Comparison of ENCODE assay signal across 8 cellular contexts in the genomic region with DNA sequence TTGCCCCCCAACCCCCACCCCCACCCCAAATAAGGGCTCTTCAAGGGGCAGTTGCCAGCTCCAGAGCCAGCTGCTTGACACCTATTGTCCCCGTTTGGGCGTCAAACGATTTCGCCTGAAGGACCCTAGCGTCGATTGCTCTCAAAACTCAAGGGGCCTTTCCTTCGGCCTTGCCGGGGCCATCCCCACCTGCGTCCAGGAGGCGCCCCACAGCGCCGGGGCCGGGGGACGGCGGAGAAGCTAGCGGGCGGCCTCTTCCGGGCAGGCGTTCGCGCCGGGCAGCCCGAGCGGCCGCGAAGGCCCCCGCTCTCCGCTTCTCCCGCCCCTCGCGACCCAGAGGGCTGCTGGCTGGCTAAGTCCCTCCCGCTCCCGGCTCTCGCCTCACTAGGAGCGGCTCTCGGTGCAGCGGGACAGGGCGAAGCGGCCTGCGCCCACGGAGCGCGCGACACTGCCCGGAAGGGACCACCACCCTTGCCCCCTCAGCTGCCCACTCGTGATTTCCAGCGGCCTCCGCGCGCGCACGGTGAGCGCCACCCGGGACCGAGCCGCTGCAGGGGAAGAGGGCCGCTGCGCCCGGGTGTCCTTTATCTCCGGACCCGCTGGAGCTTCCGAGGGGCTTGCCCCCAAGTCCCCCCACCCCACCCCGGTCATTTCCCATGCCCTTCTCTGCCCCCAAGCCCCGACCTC. TPM values are rescaled to one million over a fixed set of nuclear protein-coding genes. Genes with fewer than 3 reads are reported as not detected.
DNase-seq lines count a peak whose midpoint lies in the region; FAIRE-seq and TF ChIP-seq lines count a peak whose summit lies in the region.

A gene with protein sequence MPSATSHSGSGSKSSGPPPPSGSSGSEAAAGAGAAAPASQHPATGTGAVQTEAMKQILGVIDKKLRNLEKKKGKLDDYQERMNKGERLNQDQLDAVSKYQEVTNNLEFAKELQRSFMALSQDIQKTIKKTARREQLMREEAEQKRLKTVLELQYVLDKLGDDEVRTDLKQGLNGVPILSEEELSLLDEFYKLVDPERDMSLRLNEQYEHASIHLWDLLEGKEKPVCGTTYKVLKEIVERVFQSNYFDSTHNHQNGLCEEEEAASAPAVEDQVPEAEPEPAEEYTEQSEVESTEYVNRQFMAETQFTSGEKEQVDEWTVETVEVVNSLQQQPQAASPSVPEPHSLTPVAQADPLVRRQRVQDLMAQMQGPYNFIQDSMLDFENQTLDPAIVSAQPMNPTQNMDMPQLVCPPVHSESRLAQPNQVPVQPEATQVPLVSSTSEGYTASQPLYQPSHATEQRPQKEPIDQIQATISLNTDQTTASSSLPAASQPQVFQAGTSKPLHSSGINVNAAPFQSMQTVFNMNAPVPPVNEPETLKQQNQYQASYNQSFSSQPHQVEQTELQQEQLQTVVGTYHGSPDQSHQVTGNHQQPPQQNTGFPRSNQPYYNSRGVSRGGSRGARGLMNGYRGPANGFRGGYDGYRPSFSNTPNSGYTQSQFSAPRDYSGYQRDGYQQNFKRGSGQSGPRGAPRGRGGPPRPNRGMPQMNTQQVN (plus strand): TSS at position 383 of the 687 bp plus-strand sequence. CDS start 690 bp downstream, outside the sequence.

- peak within 1 kb of the TSS; percentile 100 for H3K9ac ChIP-seq in neuronal stem cell (ENCODE audit: low read depth, low read length, poor library complexity)
- peak within 1 kb of the TSS; percentile 90 to 99 (median 97) for H3K9ac ChIP-seq in subcutaneous abdominal adipose tissue (ENCODE audit: low read length in 5 of 5)

- peak within 1 kb of the TSS; percentile 97 for H2BK15ac ChIP-seq in neuronal stem cell (ENCODE audit: low read length)

- peak within 1 kb of the TSS; percentile 99 for H3K23ac ChIP-seq in neuronal stem cell (ENCODE audit: low read depth, low read length, poor library complexity)

- H3K18ac ChIP-seq in neuronal stem cell (ENCODE audit: low read length): peak within 1 kb of the TSS; percentile 100

- H3K9me3 ChIP-seq in HEK293 (ENCODE audit: control insufficient read depth, insufficient read depth, low read depth, low read length) (no peaks in the 10 kb centered on the region), SJSA1 (replicated peaks) (no peaks in the 10 kb centered on the region), neuronal stem cell (replicated peaks in 1 of 2; ENCODE audit: control insufficient read depth in 2 of 2, insufficient read depth in 1 of 2, low read depth in 1 of 2, low read length in 2 of 2) (peaks cover 0 to 4% of the 10 kb centered on the region in 2 donors), subcutaneous abdominal adipose tissue (ENCODE audit: control insufficient read depth in 5 of 5, low read length in 5 of 5) (no peaks in the 10 kb centered on the region)

- FAIRE-seq in frontal cortex (lab: Jason Lieb, UNC): no peak

- H3K36me3 ChIP-seq in HEK293 (ENCODE audit: control insufficient read depth in 2 of 2, insufficient read depth in 1 of 2, low read length in 2 of 2) (peaks cover 6 to 29% of the 10 kb centered on the region in 2 experiments), SJSA1 (peaks cover 48% of the 10 kb centered on the region), neuronal stem cell (replicated peaks in 1 of 2; ENCODE audit: control insufficient read depth in 2 of 2, insufficient read depth in 2 of 2, low read length in 2 of 2) (peaks cover 0 to 39% of the 10 kb centered on the region in 2 donors), subcutaneous abdominal adipose tissue (ENCODE audit: control insufficient read depth in 5 of 5, insufficient read depth in 5 of 5, low read length in 5 of 5) (peaks cover 0 to 7% (median 0%) of the 10 kb centered on the region in 5 donors)

- H2BK120ac ChIP-seq in neuronal stem cell (ENCODE audit: low read depth, low read length): peak within 1 kb of the TSS; percentile 98

- no peaks in the 10 kb centered on the region for H3K27me3 ChIP-seq in SJSA1 (replicated peaks)
- H3K27me3 ChIP-seq in neuronal stem cell (ENCODE audit: control insufficient read depth in 3 of 3, insufficient read depth in 3 of 3, low read depth in 1 of 3, low read length in 3 of 3): no peaks in the 10 kb centered on the region
- no peaks in the 10 kb centered on the region for H3K27me3 ChIP-seq in subcutaneous abdominal adipose tissue (ENCODE audit: control insufficient read depth in 5 of 5, insufficient read depth in 4 of 5, low read length in 5 of 5)

- peak within 1 kb of the TSS; percentile 93 for H2AFZ ChIP-seq in neuronal stem cell (ENCODE audit: low read length)

- peak within 1 kb of the TSS; percentile 84 for H2BK12ac ChIP-seq in neuronal stem cell (ENCODE audit: low read length)

- peak; percentile 88 for DNase-seq in G401 (ENCODE audit: low spot score)
- DNase-seq in MV-4-11 (lab: John Stamatoyannopoulos, UW): peak; percentile 84
- peak; percentile 92 to 98 for DNase-seq in SJSA1 (ENCODE audit: low read depth in 1 of 2, low spot score in 2 of 2)
- DNase-seq in activated naive CD4-positive, alpha-beta T cell (lab: John Stamatoyannopoulos, UW): peak; percentile 60 to 80 (median 64)
- DNase-seq in frontal cortex (ENCODE audit: low spot score in 2 of 2): peak; percentile 93 to 96
- peak; percentile 89 for DNase-seq in neuronal stem cell (ENCODE audit: low spot score)

- CTCF ChIA-PET in HEK293 (lab: Yijun Ruan, JAX): interaction anchor here (0.5 to 3.2 kb wide), 4 partner anchors 54 to 380 kb away, joined by 3 to 18 read pairs (median 4); a partner anchor contains a TSS

- peaks cover 12% of the 10 kb centered on the region for H3K4me1 ChIP-seq in HEK293 (ENCODE audit: control insufficient read depth, insufficient read depth, low read length)
- peaks cover 16% of the 10 kb centered on the region for H3K4me1 ChIP-seq in SJSA1 (replicated peaks)
- peaks cover 0 to 7% of the 10 kb centered on the region in 2 donors for H3K4me1 ChIP-seq in neuronal stem cell (ENCODE audit: control insufficient read depth in 2 of 2, insufficient read depth in 1 of 2, low read depth in 1 of 2, low read length in 2 of 2)
- H3K4me1 ChIP-seq in subcutaneous abdominal adipose tissue (ENCODE audit: control insufficient read depth in 5 of 5, insufficient read depth in 5 of 5, low read length in 5 of 5): peaks cover 0 to 48% (median 44%) of the 10 kb centered on the region in 5 donors

- H3K27ac ChIP-seq in HEK293 (ENCODE audit: extremely low read depth, low read depth, low read length): peak within 1 kb of the TSS; percentile 97
- peak within 1 kb of the TSS; percentile 99 for H3K27ac ChIP-seq in SJSA1
- H3K27ac ChIP-seq in neuronal stem cell (replicated peaks; ENCODE audit: low read length): peak within 1 kb of the TSS; percentile 98
- peak within 1 kb of the TSS; percentile 99 for H3K27ac ChIP-seq in subcutaneous abdominal adipose tissue (ENCODE audit: low read depth, low read length)

- in situ Hi-C loops in G401 (cut with HindIII; ENCODE audit: low sequenced_read_pairs): no loop called here

- no peak within 1 kb of the TSS for H4K91ac ChIP-seq in neuronal stem cell (ENCODE audit: low read depth, low read length, poor library complexity)

- POLR2A ChIA-PET in HEK293 (lab: Yijun Ruan, JAX): interaction anchor here (0.6 to 1.4 kb wide), 9 partner anchors 8 to 306 kb away, joined by 3 to 13 read pairs (median 4); a partner anchor contains a TSS

- WGBS in neuronal stem cell (ENCODE audit: extremely low coverage in 2 of 2, insufficient read length in 2 of 2, insufficient replicate concordance in 1 of 2), 2 donors: no CpG with 5 or more reads among the region's 64 CpGs

- H2BK5ac ChIP-seq in neuronal stem cell (ENCODE audit: low read length): peak within 1 kb of the TSS; percentile 96

- H2AK5ac ChIP-seq in neuronal stem cell (ENCODE audit: low read depth, low read length): peak within 1 kb of the TSS; percentile 100

- H3K4me3 ChIP-seq in HEK293 (ENCODE audit: low read depth, low read length): peak within 1 kb of the TSS; percentile 98
- peak within 1 kb of the TSS; percentile 86 for H3K4me3 ChIP-seq in SJSA1
- H3K4me3 ChIP-seq in neuronal stem cell (ENCODE audit: low read length in 2 of 2): peak within 1 kb of the TSS; percentile 69 to 90
- peak within 1 kb of the TSS; percentile 85 to 95 (median 93) for H3K4me3 ChIP-seq in subcutaneous abdominal adipose tissue (ENCODE audit: low read depth in 1 of 5, low read length in 5 of 5)

- peak within 1 kb of the TSS; percentile 65 for H4K8ac ChIP-seq in neuronal stem cell (ENCODE audit: low read depth, low read length)

- peak within 1 kb of the TSS; percentile 93 for H3K4ac ChIP-seq in neuronal stem cell (ENCODE audit: low read length)

- no peak for TF ChIP-seq CTCF in HEK293 (tag by site-specific recombination; IDR thresholded peaks at IDR 0.05)

- peaks cover 6% of the 10 kb centered on the region for H3K79me1 ChIP-seq in neuronal stem cell (ENCODE audit: low read depth, low read length)

- H3K14ac ChIP-seq in neuronal stem cell (ENCODE audit: low read length): no peak within 1 kb of the TSS

- H3K4me2 ChIP-seq in neuronal stem cell (ENCODE audit: insufficient read depth, low read length, poor library complexity, severe bottlenecking): peak within 1 kb of the TSS; percentile 73

TF ChIP-seq in HEK293, 187 proteins besides CTCF, POLR2A, EP300 and RAD21 (continues in another document):
- TF ChIP-seq ZBTB20 (tag by site-specific recombination; IDR thresholded peaks at IDR 0.05): peak; percentile 86
- TF ChIP-seq ZNF785 (tag by site-specific recombination; IDR thresholded peaks at IDR 0.05): peak; percentile 40; the same call in 1 of the 2 replicates
- TF ChIP-seq ZNF174 (tag by site-specific recombination; IDR thresholded peaks at IDR 0.05): no peak
- TF ChIP-seq KLF7 (tag by site-specific recombination; IDR thresholded peaks at IDR 0.05; ENCODE audit: borderline replicate concordance): no peak
- TF ChIP-seq IKZF3 (tag by site-specific recombination; IDR thresholded peaks at IDR 0.05): no peak
- TF ChIP-seq, protein P1, sequence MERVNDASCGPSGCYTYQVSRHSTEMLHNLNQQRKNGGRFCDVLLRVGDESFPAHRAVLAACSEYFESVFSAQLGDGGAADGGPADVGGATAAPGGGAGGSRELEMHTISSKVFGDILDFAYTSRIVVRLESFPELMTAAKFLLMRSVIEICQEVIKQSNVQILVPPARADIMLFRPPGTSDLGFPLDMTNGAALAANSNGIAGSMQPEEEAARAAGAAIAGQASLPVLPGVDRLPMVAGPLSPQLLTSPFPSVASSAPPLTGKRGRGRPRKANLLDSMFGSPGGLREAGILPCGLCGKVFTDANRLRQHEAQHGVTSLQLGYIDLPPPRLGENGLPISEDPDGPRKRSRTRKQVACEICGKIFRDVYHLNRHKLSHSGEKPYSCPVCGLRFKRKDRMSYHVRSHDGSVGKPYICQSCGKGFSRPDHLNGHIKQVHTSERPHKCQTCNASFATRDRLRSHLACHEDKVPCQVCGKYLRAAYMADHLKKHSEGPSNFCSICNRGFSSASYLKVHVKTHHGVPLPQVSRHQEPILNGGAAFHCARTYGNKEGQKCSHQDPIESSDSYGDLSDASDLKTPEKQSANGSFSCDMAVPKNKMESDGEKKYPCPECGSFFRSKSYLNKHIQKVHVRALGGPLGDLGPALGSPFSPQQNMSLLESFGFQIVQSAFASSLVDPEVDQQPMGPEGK (tag by site-specific recombination; IDR thresholded peaks at IDR 0.05): peak; percentile 65

RNA-seq across cellular contexts. Expression of the gene that starts here (rescaled TPM):
- 145 and 188 TPM in 2 replicates for total RNA-seq in G401 (2014; rRNA removed; shearing (Covaris generic))
- total RNA-seq in SJSA1 (2014; rRNA removed; shearing (Covaris generic)): 126 and 193 TPM in 2 replicates
- total RNA-seq in frontal cortex: 297 TPM
- polyA plus RNA-seq in neuronal stem cell (2013, experiment 1 of 2): 253 TPM
- 249 TPM for polyA plus RNA-seq in neuronal stem cell (2013, experiment 2 of 2)

Comparison
In these comparisons a context has a peak if more than half of its experiments do, and no peak if none do; other contexts are left out.
1. Peak in every context shown above with its lines: DNase-seq, H3K4me3 ChIP-seq and H3K27ac ChIP-seq.